In the genomic region with DNA sequence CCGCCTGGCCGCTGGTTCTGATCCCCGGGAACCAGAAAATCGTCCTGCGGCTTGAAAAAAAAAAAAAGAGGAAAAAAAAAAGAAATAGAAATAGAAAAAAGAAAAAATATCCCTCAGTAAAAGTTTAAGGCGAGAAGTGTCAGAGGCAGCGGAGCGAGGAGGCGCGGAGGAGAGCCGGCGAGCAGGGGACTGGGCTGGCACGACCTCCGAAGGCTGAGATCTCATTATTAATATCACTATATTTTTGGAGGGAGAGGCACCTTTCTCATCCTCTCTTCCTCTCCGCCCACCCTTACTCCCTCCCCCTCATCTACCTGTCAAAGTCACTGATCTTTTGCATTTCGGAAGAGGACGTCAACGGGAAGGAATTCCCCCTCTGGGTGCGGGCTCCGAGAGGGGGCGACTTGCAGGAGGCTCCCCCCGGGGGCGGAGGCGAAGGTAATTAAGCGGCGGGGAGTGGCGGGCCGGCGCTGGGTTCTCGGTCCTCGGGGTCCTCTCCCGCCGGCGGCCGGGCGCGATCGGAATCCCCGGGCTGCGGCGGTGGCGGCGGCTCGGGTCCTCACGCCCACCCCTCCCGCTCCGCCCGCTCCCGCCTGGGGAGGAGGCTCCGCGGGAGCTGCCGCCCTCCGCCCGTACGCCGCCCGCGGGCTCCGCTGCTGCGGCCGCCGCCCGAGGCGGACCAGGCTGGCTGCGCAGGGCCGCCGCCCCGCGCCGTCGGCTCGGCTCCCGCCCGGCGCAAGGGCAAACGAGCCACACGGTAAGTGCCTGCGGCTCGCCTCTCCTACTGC, we compare ENCODE assay signal across 8 cellular contexts. TPM values are rescaled to one million over a fixed set of nuclear protein-coding genes. Genes with fewer than 3 reads are reported as not detected.
DNase-seq lines count a peak whose midpoint lies in the region; ATAC-seq, FAIRE-seq and TF ChIP-seq lines count a peak whose summit lies in the region.

NTNG1 (plus strand) TSS at position 337 of the 788 bp plus-strand sequence.

- WGBS in GM12878 (ENCODE audit: insufficient coverage, insufficient replicate concordance, low lambda C conversion rate, missing lambda C conversion rate): 1% methylated on average over 45 of the region's 79 CpGs
- under 1% methylated on average over 36 of the region's 79 CpGs for whole genome bisulfite sequencing in smooth muscle cell (ENCODE audit: low lambda C conversion rate)

- H4K20me1 ChIP-seq in GM12878 (ENCODE audit: control insufficient read depth, insufficient read depth) (no peaks in the 10 kb centered on the region; the same call in 1 of the 2 replicates), smooth muscle cell (ENCODE audit: low read depth) (no peaks in the 10 kb centered on the region)

- no peak for FAIRE-seq in GM12878 (lab: Jason Lieb, UNC)

- POLR2A ChIA-PET in GM12878 (lab: Charles Lee): interaction anchor here (0.7 kb wide), 1 partner anchor 84 kb away, joined by 5 read pairs; the partner anchor contains the start of gene PRMT6

- ATAC-seq in GM21390 (IDR thresholded peaks at IDR 0.05; ENCODE audit: unreplicated experiment) (peak; percentile 43), GM12878 (peak; percentile 75), HG02763 (IDR thresholded peaks at IDR 0.05; ENCODE audit: unreplicated experiment) (no peak)

- peaks cover 15% of the 10 kb centered on the region for H3K4me1 Mint-ChIP-seq in CD14-positive monocyte

- in situ Hi-C loops in GM12878 (cut with MboI): loop anchor here (5.0 kb wide), 1 partner anchor 1119 kb away; no protein-coding TSS in a partner anchor

- SMC1A ChIA-PET in GM12878 (lab: Charles Lee; ENCODE audit: uncharacterized antibody, unreplicated experiment): interaction anchor here (0.7 to 1.5 kb wide), 2 partner anchors 9 kb away, joined by 3 to 4 read pairs; no protein-coding TSS in a partner anchor

- TF ChIP-seq EP300 in GM12878 (IDR thresholded peaks at IDR 0.05; ENCODE audit: borderline replicate concordance in 1 of 2, control insufficient read depth in 1 of 2, low read depth in 2 of 2, low read length in 2 of 2): no peak

- peak within 1 kb of the TSS; percentile 77 for H3K4me2 ChIP-seq in GM12878 (ENCODE audit: control insufficient read depth, insufficient read depth)
- peak within 1 kb of the TSS; percentile 94 for H3K4me2 ChIP-seq in smooth muscle cell

- H3K36me3 ChIP-seq in GM12878 (ENCODE audit: control insufficient read depth in 2 of 2, insufficient read depth in 2 of 2, low read length in 1 of 2) (no peaks in the 10 kb centered on the region), smooth muscle cell (ENCODE audit: low read depth) (no peaks in the 10 kb centered on the region)

- H3K27ac Mint-ChIP-seq in CD14-positive monocyte: no peak within 1 kb of the TSS

- peaks cover 0 to 16% (median 9%) of the 10 kb centered on the region in 7 donors for H3K9me3 Mint-ChIP-seq in CD14-positive monocyte

- no peaks in the 10 kb centered on the region for H3K36me3 Mint-ChIP-seq in CD14-positive monocyte

- H2AFZ ChIP-seq in GM12878 (ENCODE audit: control insufficient read depth, low read depth, low read length) (no peak within 1 kb of the TSS), smooth muscle cell (ENCODE audit: low read depth) (peak within 1 kb of the TSS; percentile 90)

- BruUV-seq in GM12878 (replicated peaks; lab: Mats Ljungman, UMichigan): no TSS peak

- H3K27me3 Mint-ChIP-seq in CD14-positive monocyte (ENCODE audit: low read depth in 3 of 3): peaks cover 54 to 62% (median 55%) of the 10 kb centered on the region in 3 donors

- intact Hi-C loops in CD14-positive monocyte (cut with micrococcal nuclease): no loop called here
- intact Hi-C loops in GM12878 (cut with micrococcal nuclease; ENCODE audit: unreplicated experiment): loop anchor here (1.0 to 5.0 kb wide), 2 partner anchors 84 to 184 kb away; partner anchors contain the start of gene PRMT6

- DNase-seq in CD14-positive monocyte (ENCODE audit: low spot score) (no peak), NCI-H345 (lab: John Stamatoyannopoulos, UW) (peak; percentile 61), GM12878 (ENCODE audit: low read depth, low spot score) (no peak), iPS-NIHi11 (ENCODE audit: low spot score) (peak; percentile 46), smooth muscle cell (lab: John Stamatoyannopoulos, UW; ENCODE audit: unreplicated experiment) (no peak), NK-92 (lab: John Stamatoyannopoulos, UW; ENCODE audit: unreplicated experiment) (no peak)

- TF ChIP-seq CTCF in CD14-positive monocyte (IDR thresholded peaks at IDR 0.05): no peak
- no peak for TF ChIP-seq CTCF in GM12878 (IDR thresholded peaks at IDR 0.05 in 2 of 3, conservative IDR thresholded peaks at IDR 0.05 in 1 of 3; ENCODE audit: control insufficient read depth in 2 of 3, extremely low read depth in 1 of 3, insufficient read depth in 1 of 3, low read depth in 3 of 3, low read length in 3 of 3)
- no peak for TF ChIP-seq CTCF in smooth muscle cell (IDR thresholded peaks at IDR 0.05; ENCODE audit: borderline replicate concordance, insufficient read depth, poor library complexity, severe bottlenecking)

- peak within 1 kb of the TSS; percentile 59 for H3K4me3 ChIP-seq in GM12878
- H3K4me3 ChIP-seq in smooth muscle cell: peak within 1 kb of the TSS; percentile 58

- H3K27ac ChIP-seq in GM12878 (ENCODE audit: control insufficient read depth, insufficient read depth) (no peak within 1 kb of the TSS), smooth muscle cell (ENCODE audit: low read depth) (no peak within 1 kb of the TSS)

- H3K9ac ChIP-seq in GM12878 (ENCODE audit: control insufficient read depth, insufficient read depth, low read length): no peak within 1 kb of the TSS
- no peak within 1 kb of the TSS for H3K9ac ChIP-seq in smooth muscle cell (ENCODE audit: low read depth)

- RAD21 ChIA-PET in GM12878 (lab: Charles Lee; ENCODE audit: unreplicated experiment): interaction anchor here (0.8 to 0.9 kb wide), 2 partner anchors 10 to 84 kb away, joined by 3 read pairs; no protein-coding TSS in a partner anchor

- no peak for TF ChIP-seq POLR2A in GM12878 (IDR thresholded peaks at IDR 0.05; ENCODE audit: low read depth, low read length)

- no peaks in the 10 kb centered on the region for H3F3A ChIP-seq in smooth muscle cell (ENCODE audit: low read depth)

- no peaks in the 10 kb centered on the region for H3K4me1 ChIP-seq in GM12878 (ENCODE audit: control insufficient read depth, insufficient read depth, low read length)
- H3K4me1 ChIP-seq in smooth muscle cell (ENCODE audit: low read depth): no peaks in the 10 kb centered on the region

- H3K79me2 ChIP-seq in GM12878 (ENCODE audit: control insufficient read depth, insufficient read depth, low read length) (no peaks in the 10 kb centered on the region), smooth muscle cell (ENCODE audit: low read depth) (no peaks in the 10 kb centered on the region)

- CTCF ChIA-PET in GM12878 (lab: Yijun Ruan, JAX): interaction anchor here (0.6 to 1.0 kb wide), 4 partner anchors 10 to 125 kb away, joined by 3 to 5 read pairs (median 4); no protein-coding TSS in a partner anchor

- H3K9me3 ChIP-seq in GM12878 (replicated peaks; ENCODE audit: control insufficient read depth, insufficient read depth, low read length) (no peaks in the 10 kb centered on the region), smooth muscle cell (replicated peaks; ENCODE audit: low read depth) (no peaks in the 10 kb centered on the region)

- TF ChIP-seq RAD21 in GM12878 (IDR thresholded peaks at IDR 0.05; ENCODE audit: insufficient read depth, low read depth, low read length): no peak

- H3K27me3 ChIP-seq in GM12878 (replicated peaks in 1 of 2; ENCODE audit: control insufficient read depth in 2 of 2, insufficient read depth in 2 of 2, low read length in 1 of 2): peaks cover 3 to 6% of the 10 kb centered on the region in 2 experiments; a peak in 3 of 4 replicates
- H3K27me3 ChIP-seq in smooth muscle cell (ENCODE audit: low read depth): peaks cover 18% of the 10 kb centered on the region

- H3K4me3 Mint-ChIP-seq in CD14-positive monocyte: peak within 1 kb of the TSS; percentile 56 to 90

TF ChIP-seq in GM12878, 131 proteins besides CTCF, POLR2A, EP300 and RAD21 (continues in another document):
- TF ChIP-seq ESRRA (IDR thresholded peaks at IDR 0.05; ENCODE audit: low read length) (no peak), RFX5 (IDR thresholded peaks at IDR 0.05; ENCODE audit: low read depth, low read length) (no peak), CREM (IDR thresholded peaks at IDR 0.05; ENCODE audit: low read depth) (peak; percentile 40; the same call in 1 of the 2 replicates), RUNX3 (IDR thresholded peaks at IDR 0.05; ENCODE audit: low read length) (peak; percentile 14; the same call in 1 of the 2 replicates), PML (IDR thresholded peaks at IDR 0.05; ENCODE audit: low read length) (no peak), RELB (IDR thresholded peaks at IDR 0.05; ENCODE audit: low read depth) (no peak)

RNA-seq across cellular contexts. Expression of gene NTNG1, which starts in this region (rescaled TPM):
- not detected for polyA plus RNA-seq in CD14-positive monocyte
- 60.8 and 65.3 TPM in 2 replicates for total RNA-seq in GM12878 (2013; cell fraction: nucleolus; rRNA removed)
- 1.2 and 3.0 TPM in 2 replicates for total RNA-seq in GM12878 (2014; rRNA removed)
- total RNA-seq in GM12878 (2014; rRNA removed; fragmentation: Illumina TruSeq; extraction: Trizol): 1.0 and 2.3 TPM in 2 replicates
- 1.4 and 2.3 TPM in 2 replicates for total RNA-seq in GM12878 (2021)
- 1.6 TPM for polyA plus RNA-seq in GM12878 (2011; ENCODE audit: low read depth)
- polyA plus RNA-seq in GM12878 (2011; rRNA removed): 2.1 and 3.9 TPM in 2 replicates
- polyA plus RNA-seq in GM12878 (2011; cell fraction: cytosol; rRNA removed): 1.0 and 1.2 TPM in 2 replicates
- 3.1 and 3.2 TPM in 2 replicates for polyA plus RNA-seq in GM12878 (2011; cell fraction: nucleus; rRNA removed)
- polyA plus RNA-seq in GM12878 (2012): 1.3 TPM in 2 replicates
- 1.2 and 1.5 TPM in 2 replicates for polyA plus RNA-seq in GM12878 (2014; fragmentation: Illumina TruSeq; extraction: Trizol)
- under 1 TPM; 0.18 to 0.26 TPM for polyA plus RNA-seq in GM12878 (2014; fragmentation: Nextera tagmentation; extraction: Ambion mirVana)
- polyA plus RNA-seq in GM12878 (2014; rRNA removed): 1.1 and 1.2 TPM in 2 replicates
- under 1 TPM in 1 of 2 experiments, not detected in 1; 0.31 TPM for polyA plus RNA-seq in GM12878 (2016; fragmentation: Nextera tagmentation; extraction: Ambion mirVana)
- polyA minus RNA-seq in GM12878 (2011; rRNA and poly(A)+ RNA removed): 4.9 and 6.0 TPM in 2 replicates
- polyA minus RNA-seq in GM12878 (2011; cell fraction: cytosol; rRNA and poly(A)+ RNA removed): not detected in 2 replicates
- 11.4 and 17.2 TPM in 2 replicates for polyA minus RNA-seq in GM12878 (2011; cell fraction: nucleus; rRNA and poly(A)+ RNA removed)
- total RNA-seq in smooth muscle cell: 0.76 and 1.1 TPM in 2 replicates
- 0.39 and 0.58 TPM in 2 replicates for polyA plus RNA-seq in smooth muscle cell

Comparison
In these comparisons a context has a peak if more than half of its experiments do, and no peak if none do; other contexts are left out.
1. DNase-seq: peak in NCI-H345 (single experiment) and iPS-NIHi11 (single experiment); none in CD14-positive monocyte (single experiment), GM12878 (single experiment), smooth muscle cell (single experiment) and NK-92 (single experiment).